In the genomic region with DNA sequence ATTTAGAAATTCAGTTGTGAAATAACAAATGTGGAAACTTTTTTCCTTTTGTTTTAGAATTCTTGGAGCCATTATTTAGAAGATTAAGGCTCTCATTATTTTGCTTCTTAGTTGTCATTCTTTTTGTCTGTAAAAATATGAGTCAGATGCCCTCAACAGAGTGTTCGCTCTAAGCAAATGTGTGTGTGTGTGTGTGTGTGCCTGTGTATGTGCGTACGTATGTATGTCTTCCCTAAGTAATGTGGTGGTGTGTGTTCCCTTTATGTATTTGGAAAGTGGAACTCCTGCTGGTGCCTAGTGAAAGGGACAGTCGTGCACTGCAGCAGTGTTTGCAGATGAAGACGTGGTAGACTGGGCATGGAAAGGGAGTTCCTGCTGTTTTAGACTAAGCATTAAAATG, we compare ENCODE assay signal across 18 cellular contexts.
"Had no signal": no experiment of that assay in that cellular context is flagged by ENCODE, and none has a peak within 500 bp of the region (broad histone marks: within the 10 kb centered on the region; RNA-seq: fewer than 3 reads in every experiment).

No MANE protein-coding gene starts in this region.

- ATAC-seq: activated naive CD4-positive, alpha-beta T cell treated with anti-CD3 and anti-CD28 coated beads, Interleukin-2, amount 50 U/mL, for 72 hours; esophagus mucosa; foreskin keratinocyte; mucosa of descending colon; naive thymus-derived CD8-positive, alpha-beta T cell; right cardiac atrium; stimulated activated effector memory CD8-positive, alpha-beta T cell treated with anti-CD3 and anti-CD28 coated beads, Interleukin-12 subunit alpha, Interleukin-12 subunit beta, amount 100 ng/mL, for 72 hours had no signal

- H3K4me1 ChIP-seq: foreskin keratinocyte, thyroid gland, uterus had no signal

- H3K36me3 ChIP-seq: thyroid gland, uterus had no signal

- FAIRE-seq: bronchial epithelial cell, endometrium, islet of Langerhans had no signal

- H3K27ac ChIP-seq: foreskin keratinocyte, thyroid gland, uterus had no signal

- DNase-seq: activated CD4-positive, alpha-beta T cell treated with anti-CD3 and anti-CD28 coated beads, Interleukin-2, amount 50 U/mL, for 1 hour; activated effector memory CD4-positive, alpha-beta T cell treated with Interleukin-2 at 50 U/mL for 16 hours; activated T-cell treated with anti-CD3 and anti-CD28 coated beads, Interleukin-2, amount 50 U/mL, for 1 hour; amygdala; foreskin keratinocyte; head of caudate nucleus; mucosa of descending colon; naive thymus-derived CD8-positive, alpha-beta T cell; right cardiac atrium; thyroid gland; uterus had no signal

- H3K4me3 ChIP-seq: mucosa of descending colon, smooth muscle cell, thyroid gland, uterus had no signal

- H3K9me3 ChIP-seq: mucosa of descending colon, thyroid gland, uterus had no signal

- H3K27me3 ChIP-seq: foreskin keratinocyte, thyroid gland, uterus had no signal
